1 cellular context compared by ENCODE assay signal in the genomic region with DNA sequence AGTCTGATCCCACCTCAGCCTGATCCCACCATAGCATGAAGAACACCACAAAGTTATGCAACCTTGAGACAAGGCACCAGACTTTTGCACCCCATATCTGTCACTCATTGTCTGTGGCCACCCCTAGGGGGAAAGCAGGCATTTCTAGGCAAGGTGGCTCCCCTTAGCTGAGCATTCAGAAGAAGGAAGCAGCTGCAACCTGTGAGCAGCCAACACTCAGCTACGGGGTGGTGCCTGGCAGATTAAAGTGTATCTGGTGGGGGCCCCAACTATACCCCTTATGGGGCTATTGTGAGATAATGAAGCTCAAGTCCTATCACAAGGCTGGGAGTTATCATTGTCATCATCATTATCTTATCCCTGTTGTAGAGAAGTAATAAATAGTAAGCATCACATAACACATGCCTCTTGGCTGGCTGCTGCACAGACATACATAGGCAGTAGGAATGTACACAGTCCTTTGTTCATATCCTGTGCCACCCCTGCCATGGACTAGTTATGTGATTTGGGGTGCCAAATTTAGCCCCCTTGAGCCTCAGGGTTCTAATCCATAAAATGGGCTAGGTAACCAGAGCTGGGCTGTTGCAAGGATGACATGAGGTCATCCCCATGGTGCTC.
TF ChIP-seq lines count a peak whose summit lies in the region.

No MANE protein-coding gene starts in this region.

TF ChIP-seq in GM12878, 131 proteins besides CTCF, POLR2A, EP300 and RAD21:
- TF ChIP-seq, protein P1, sequence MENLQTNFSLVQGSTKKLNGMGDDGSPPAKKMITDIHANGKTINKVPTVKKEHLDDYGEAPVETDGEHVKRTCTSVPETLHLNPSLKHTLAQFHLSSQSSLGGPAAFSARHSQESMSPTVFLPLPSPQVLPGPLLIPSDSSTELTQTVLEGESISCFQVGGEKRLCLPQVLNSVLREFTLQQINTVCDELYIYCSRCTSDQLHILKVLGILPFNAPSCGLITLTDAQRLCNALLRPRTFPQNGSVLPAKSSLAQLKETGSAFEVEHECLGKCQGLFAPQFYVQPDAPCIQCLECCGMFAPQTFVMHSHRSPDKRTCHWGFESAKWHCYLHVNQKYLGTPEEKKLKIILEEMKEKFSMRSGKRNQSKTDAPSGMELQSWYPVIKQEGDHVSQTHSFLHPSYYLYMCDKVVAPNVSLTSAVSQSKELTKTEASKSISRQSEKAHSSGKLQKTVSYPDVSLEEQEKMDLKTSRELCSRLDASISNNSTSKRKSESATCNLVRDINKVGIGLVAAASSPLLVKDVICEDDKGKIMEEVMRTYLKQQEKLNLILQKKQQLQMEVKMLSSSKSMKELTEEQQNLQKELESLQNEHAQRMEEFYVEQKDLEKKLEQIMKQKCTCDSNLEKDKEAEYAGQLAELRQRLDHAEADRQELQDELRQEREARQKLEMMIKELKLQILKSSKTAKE (IDR thresholded peaks at IDR 0.05; ENCODE audit: low read depth, poor library complexity, severe bottlenecking): no peak
- TF ChIP-seq ASH2L (IDR thresholded peaks at IDR 0.05; ENCODE audit: borderline replicate concordance, low read depth): no peak
- TF ChIP-seq GABPA (IDR thresholded peaks at IDR 0.05; ENCODE audit: low read depth): 0 out of 2 replicates have a peak, but pooled peaks have one; percentile 4
- TF ChIP-seq SUZ12 (IDR thresholded peaks at IDR 0.05; ENCODE audit: unreplicated experiment): no peak
- TF ChIP-seq, protein P2, sequence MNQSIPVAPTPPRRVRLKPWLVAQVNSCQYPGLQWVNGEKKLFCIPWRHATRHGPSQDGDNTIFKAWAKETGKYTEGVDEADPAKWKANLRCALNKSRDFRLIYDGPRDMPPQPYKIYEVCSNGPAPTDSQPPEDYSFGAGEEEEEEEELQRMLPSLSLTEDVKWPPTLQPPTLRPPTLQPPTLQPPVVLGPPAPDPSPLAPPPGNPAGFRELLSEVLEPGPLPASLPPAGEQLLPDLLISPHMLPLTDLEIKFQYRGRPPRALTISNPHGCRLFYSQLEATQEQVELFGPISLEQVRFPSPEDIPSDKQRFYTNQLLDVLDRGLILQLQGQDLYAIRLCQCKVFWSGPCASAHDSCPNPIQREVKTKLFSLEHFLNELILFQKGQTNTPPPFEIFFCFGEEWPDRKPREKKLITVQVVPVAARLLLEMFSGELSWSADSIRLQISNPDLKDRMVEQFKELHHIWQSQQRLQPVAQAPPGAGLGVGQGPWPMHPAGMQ (IDR thresholded peaks at IDR 0.05; ENCODE audit: borderline replicate concordance): no peak
- TF ChIP-seq ZNF274 (IDR thresholded peaks at IDR 0.05; ENCODE audit: insufficient read depth, insufficient read length): no peak
- TF ChIP-seq RCOR1 (conservative IDR thresholded peaks at IDR 0.05; ENCODE audit: low read depth, low read length): no peak
- no peak for TF ChIP-seq KLF5 (IDR thresholded peaks at IDR 0.05; ENCODE audit: partially characterized antibody)
- no peak for TF ChIP-seq RAD51 (IDR thresholded peaks at IDR 0.05)
- no peak for TF ChIP-seq FOXK2 (IDR thresholded peaks at IDR 0.05)
- TF ChIP-seq RBBP5 (conservative IDR thresholded peaks at IDR 0.05): no peak
- TF ChIP-seq PML (IDR thresholded peaks at IDR 0.05; ENCODE audit: low read length): no peak
- TF ChIP-seq ATF7 (IDR thresholded peaks at IDR 0.05; ENCODE audit: low read depth): no peak
- TF ChIP-seq MYB (IDR thresholded peaks at IDR 0.05; ENCODE audit: borderline replicate concordance, low read depth, low read length): no peak
- TF ChIP-seq, protein P3, sequence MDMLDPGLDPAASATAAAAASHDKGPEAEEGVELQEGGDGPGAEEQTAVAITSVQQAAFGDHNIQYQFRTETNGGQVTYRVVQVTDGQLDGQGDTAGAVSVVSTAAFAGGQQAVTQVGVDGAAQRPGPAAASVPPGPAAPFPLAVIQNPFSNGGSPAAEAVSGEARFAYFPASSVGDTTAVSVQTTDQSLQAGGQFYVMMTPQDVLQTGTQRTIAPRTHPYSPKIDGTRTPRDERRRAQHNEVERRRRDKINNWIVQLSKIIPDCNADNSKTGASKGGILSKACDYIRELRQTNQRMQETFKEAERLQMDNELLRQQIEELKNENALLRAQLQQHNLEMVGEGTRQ (IDR thresholded peaks at IDR 0.05; ENCODE audit: borderline replicate concordance, low read depth, low read length): no peak
- TF ChIP-seq SUPT20H (IDR thresholded peaks at IDR 0.05; ENCODE audit: borderline replicate concordance, control insufficient read depth, low read depth, low read length): no peak
- no peak for TF ChIP-seq JUNB (IDR thresholded peaks at IDR 0.05)
- no peak for TF ChIP-seq KDM1A (IDR thresholded peaks at IDR 0.05; ENCODE audit: borderline replicate concordance)
- peak; percentile 90 for TF ChIP-seq SMARCA5 (IDR thresholded peaks at IDR 0.05)
- TF ChIP-seq, protein P4, sequence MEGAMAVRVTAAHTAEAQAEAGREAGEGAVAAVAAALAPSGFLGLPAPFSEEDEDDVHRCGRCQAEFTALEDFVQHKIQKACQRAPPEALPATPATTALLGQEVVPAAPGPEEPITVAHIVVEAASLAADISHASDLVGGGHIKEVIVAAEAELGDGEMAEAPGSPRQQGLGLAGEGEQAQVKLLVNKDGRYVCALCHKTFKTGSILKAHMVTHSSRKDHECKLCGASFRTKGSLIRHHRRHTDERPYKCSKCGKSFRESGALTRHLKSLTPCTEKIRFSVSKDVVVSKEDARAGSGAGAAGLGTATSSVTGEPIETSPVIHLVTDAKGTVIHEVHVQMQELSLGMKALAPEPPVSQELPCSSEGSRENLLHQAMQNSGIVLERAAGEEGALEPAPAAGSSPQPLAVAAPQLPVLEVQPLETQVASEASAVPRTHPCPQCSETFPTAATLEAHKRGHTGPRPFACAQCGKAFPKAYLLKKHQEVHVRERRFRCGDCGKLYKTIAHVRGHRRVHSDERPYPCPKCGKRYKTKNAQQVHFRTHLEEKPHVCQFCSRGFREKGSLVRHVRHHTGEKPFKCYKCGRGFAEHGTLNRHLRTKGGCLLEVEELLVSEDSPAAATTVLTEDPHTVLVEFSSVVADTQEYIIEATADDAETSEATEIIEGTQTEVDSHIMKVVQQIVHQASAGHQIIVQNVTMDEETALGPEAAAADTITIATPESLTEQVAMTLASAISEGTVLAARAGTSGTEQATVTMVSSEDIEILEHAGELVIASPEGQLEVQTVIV (IDR thresholded peaks at IDR 0.05; ENCODE audit: borderline replicate concordance, partially characterized antibody): no peak
- TF ChIP-seq NFXL1 (IDR thresholded peaks at IDR 0.05; ENCODE audit: borderline replicate concordance): no peak
- TF ChIP-seq, protein P5, sequence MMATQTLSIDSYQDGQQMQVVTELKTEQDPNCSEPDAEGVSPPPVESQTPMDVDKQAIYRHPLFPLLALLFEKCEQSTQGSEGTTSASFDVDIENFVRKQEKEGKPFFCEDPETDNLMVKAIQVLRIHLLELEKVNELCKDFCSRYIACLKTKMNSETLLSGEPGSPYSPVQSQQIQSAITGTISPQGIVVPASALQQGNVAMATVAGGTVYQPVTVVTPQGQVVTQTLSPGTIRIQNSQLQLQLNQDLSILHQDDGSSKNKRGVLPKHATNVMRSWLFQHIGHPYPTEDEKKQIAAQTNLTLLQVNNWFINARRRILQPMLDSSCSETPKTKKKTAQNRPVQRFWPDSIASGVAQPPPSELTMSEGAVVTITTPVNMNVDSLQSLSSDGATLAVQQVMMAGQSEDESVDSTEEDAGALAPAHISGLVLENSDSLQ (IDR thresholded peaks at IDR 0.05): peak; percentile 13; the same call in 1 of the 2 replicates
- no peak; the same call in 1 of the 2 replicates for TF ChIP-seq GATAD2B (conservative IDR thresholded peaks at IDR 0.05; ENCODE audit: low read depth)
- TF ChIP-seq ZNF217 (IDR thresholded peaks at IDR 0.05): peak; percentile 61; the same call in 1 of the 2 replicates
